16 cellular contexts compared by ENCODE assay signal in genomic region chr6:121868191-121868590, GRCh38.
"Had no signal": no experiment of that assay in that cellular context is flagged by ENCODE, and none has a peak within 500 bp of the region (broad histone marks: within the 10 kb centered on the region; RNA-seq: fewer than 3 reads in every experiment).

No MANE protein-coding gene starts in this region.

- H3K27me3 ChIP-seq: suprapubic skin had no signal

- H3K27ac ChIP-seq: psoas muscle, suprapubic skin had no signal

- H3K9me3 ChIP-seq: psoas muscle, suprapubic skin had no signal

- H3K4me3 ChIP-seq: psoas muscle, suprapubic skin had no signal

- DNase-seq: activated naive CD4-positive, alpha-beta T cell treated with anti-CD3 and anti-CD28 coated beads, Interleukin-2, amount 50 U/mL, for 16 hours; activated T-cell treated with anti-CD3 and anti-CD28 coated beads, Interleukin-2, amount 50 U/mL, for 1 hour; amygdala; dermis blood vessel endothelial cell; erythroblast; glutamatergic neuron; mammary epithelial cell; natural killer cell; psoas muscle; stimulated activated CD4-positive, alpha-beta T cell treated with anti-CD3 and anti-CD28 coated beads, Interleukin-2, amount 100 ng/mL, for 48 hours; stimulated activated naive CD8-positive, alpha-beta T cell treated with anti-CD3 and anti-CD28 coated beads, Interleukin-15, Interleukin-2, amounts not matched to agents 100 U/mL and 50 U/mL, for 24 hours; T-helper 2 cell had no signal

- H3K36me3 ChIP-seq: suprapubic skin had no signal

- ATAC-seq: activated CD4-positive, CD25-positive, alpha-beta regulatory T cell treated with anti-CD3 and anti-CD28 coated beads, Interleukin-2, amount 50 U/mL, for 24 hours; left lobe of liver; natural killer cell; psoas muscle; sciatic nerve; stimulated activated naive CD8-positive, alpha-beta T cell treated with anti-CD3 and anti-CD28 coated beads, Interleukin-15, Interleukin-2, amounts not matched to agents 100 U/mL and 50 U/mL, for 24 hours had no signal

- H3K4me1 ChIP-seq: psoas muscle, suprapubic skin had no signal
